In genomic region chr6:53359088-53359842, GRCh38 we compare ENCODE assay signal across 8 cellular contexts. TPM values are rescaled to one million over a fixed set of nuclear protein-coding genes. Genes with fewer than 3 reads are reported as not detected.
DNase-seq lines count a peak whose midpoint lies in the region; ATAC-seq and TF ChIP-seq lines count a peak whose summit lies in the region.

No MANE protein-coding gene starts in this region.

- 1% methylated on average over 74 of the region's 74 CpGs for WGBS in ectodermal cell, 2 experiments
- 1% methylated on average over 72 to 74 of the region's 74 CpGs for WGBS in lung, 2 donors

- H3K4me3 ChIP-seq in CD4-positive, alpha-beta memory T cell (ENCODE audit: low read length in 2 of 2), result peak overlapping the region; percentile 50 to 74
- peak overlapping the region; percentile 56 for H3K4me3 ChIP-seq in ectodermal cell (ENCODE audit: insufficient read depth, low read depth, low read length)
- H3K4me3 ChIP-seq in lung, result peak overlapping the region; percentile 51

- POLR2A ChIA-PET in CD4-positive, alpha-beta memory T cell (lab: Charles Lee; ENCODE audit: partially characterized antibody), result interaction anchor here (0.6 to 6.5 kb wide), 21 partner anchors 11 to 784 kb away, joined by 3 to 131 read pairs (median 4); partner anchors contain the start of genes ELOVL5 and GSTA4
- POLR2A ChIA-PET in activated CD8-positive, alpha-beta T cell treated with anti-CD3 and anti-CD28 coated beads, Interleukin-2, amount 10 ng/mL, durations not matched to agents 7 days and 5 days (lab: Charles Lee), result interaction anchor here (0.6 to 5.4 kb wide), 10 partner anchors 12 to 171 kb away, joined by 3 to 122 read pairs (median 6); partner anchors contain the start of gene ELOVL5

- H3K36me3 ChIP-seq in CD4-positive, alpha-beta memory T cell (ENCODE audit: insufficient read depth, low read length), result no peaks in the 10 kb centered on the region
- no peaks in the 10 kb centered on the region for H3K36me3 ChIP-seq in ectodermal cell (ENCODE audit: control insufficient read depth, insufficient read depth, low read length)
- no peaks in the 10 kb centered on the region for H3K36me3 ChIP-seq in lung (ENCODE audit: control insufficient read depth in 2 of 2, insufficient read depth in 2 of 2, low read length in 2 of 2)

- H3K9me3 ChIP-seq in CD4-positive, alpha-beta memory T cell (ENCODE audit: control insufficient read depth in 1 of 2, low read length in 2 of 2), result no peaks in the 10 kb centered on the region
- no peaks in the 10 kb centered on the region for H3K9me3 ChIP-seq in ectodermal cell (ENCODE audit: control insufficient read depth, low read length)
- H3K9me3 ChIP-seq in lung (ENCODE audit: control insufficient read depth in 2 of 2, insufficient read depth in 1 of 2, low read length in 1 of 2), result no peaks in the 10 kb centered on the region

- no peaks in the 10 kb centered on the region for H3K36me3 Mint-ChIP-seq in CD4-positive, alpha-beta memory T cell
- H3K36me3 Mint-ChIP-seq in activated CD8-positive, alpha-beta T cell treated with anti-CD3 and anti-CD28 coated beads, Interleukin-2, amount 10 ng/mL, durations not matched to agents 7 days and 5 days (ENCODE audit: low read depth), result peaks cover 2% of the 10 kb centered on the region

- no peaks in the 10 kb centered on the region for H3K27me3 Mint-ChIP-seq in CD4-positive, alpha-beta memory T cell
- peaks cover 6% of the 10 kb centered on the region for H3K27me3 Mint-ChIP-seq in activated CD8-positive, alpha-beta T cell treated with anti-CD3 and anti-CD28 coated beads, Interleukin-2, amount 10 ng/mL, durations not matched to agents 7 days and 5 days (ENCODE audit: low read depth)

- peak overlapping the region; percentile 81 to 96 (median 91) for H3K4me3 Mint-ChIP-seq in CD4-positive, alpha-beta memory T cell
- peak overlapping the region; percentile 87 for H3K4me3 Mint-ChIP-seq in activated CD8-positive, alpha-beta T cell treated with anti-CD3 and anti-CD28 coated beads, Interleukin-2, amount 10 ng/mL, durations not matched to agents 7 days and 5 days

- H3K4me1 Mint-ChIP-seq in CD4-positive, alpha-beta memory T cell, result peaks cover 35 to 61% (median 42%) of the 10 kb centered on the region in 4 donors
- peaks cover 47% of the 10 kb centered on the region for H3K4me1 Mint-ChIP-seq in activated CD8-positive, alpha-beta T cell treated with anti-CD3 and anti-CD28 coated beads, Interleukin-2, amount 10 ng/mL, durations not matched to agents 7 days and 5 days (ENCODE audit: low read depth)

- peaks cover 53% of the 10 kb centered on the region for H3K4me1 ChIP-seq in CD4-positive, alpha-beta memory T cell (ENCODE audit: insufficient read depth, low read length)
- H3K4me1 ChIP-seq in ectodermal cell (ENCODE audit: control insufficient read depth, insufficient read depth, low read length) (peaks cover 11% of the 10 kb centered on the region), lung (ENCODE audit: control insufficient read depth in 2 of 2, insufficient read depth in 2 of 2, low read length in 2 of 2) (peaks cover 0 to 3% of the 10 kb centered on the region in 2 donors)

- peak; percentile 85 to 93 (median 92) for DNase-seq in CD4-positive, alpha-beta memory T cell
- peak; percentile 86 for DNase-seq in NCI-H82 treated with DMSO at 0.1 percent for 48 hours (lab: John Stamatoyannopoulos, UW; ENCODE audit: unreplicated experiment)
- peak; percentile 92 for DNase-seq in activated CD8-positive, alpha-beta T cell treated with anti-CD3 and anti-CD28 coated beads, Interleukin-2, amount 10 ng/mL, durations not matched to agents 7 days and 5 days
- DNase-seq in lung (ENCODE audit: low spot score), result peak; percentile 96
- peak; percentile 74 to 81 (median 81) for DNase-seq in stimulated activated CD4-positive, alpha-beta T cell treated with anti-CD3 and anti-CD28 coated beads, TNF-alpha, amount 100 ng/mL, for 1 hour (ENCODE audit: low read depth in 3 of 3, low spot score in 1 of 3)

- H3K27ac Mint-ChIP-seq in CD4-positive, alpha-beta memory T cell, result peak overlapping the region; percentile 87 to 100 (median 98)
- peak overlapping the region; percentile 98 for H3K27ac Mint-ChIP-seq in activated CD8-positive, alpha-beta T cell treated with anti-CD3 and anti-CD28 coated beads, Interleukin-2, amount 10 ng/mL, durations not matched to agents 7 days and 5 days

- H3K27me3 ChIP-seq in CD4-positive, alpha-beta memory T cell (ENCODE audit: insufficient read depth, low read length), result no peaks in the 10 kb centered on the region
- H3K27me3 ChIP-seq in ectodermal cell (ENCODE audit: control insufficient read depth, insufficient read depth, low read length, poor library complexity, severe bottlenecking) (peaks cover 13% of the 10 kb centered on the region), lung (ENCODE audit: control insufficient read depth, insufficient read depth) (no peaks in the 10 kb centered on the region)

- no peaks in the 10 kb centered on the region for H3K9me3 Mint-ChIP-seq in CD4-positive, alpha-beta memory T cell
- no peaks in the 10 kb centered on the region for H3K9me3 Mint-ChIP-seq in activated CD8-positive, alpha-beta T cell treated with anti-CD3 and anti-CD28 coated beads, Interleukin-2, amount 10 ng/mL, durations not matched to agents 7 days and 5 days (ENCODE audit: insufficient read depth)

- intact Hi-C loops in CD4-positive, alpha-beta memory T cell (cut with micrococcal nuclease), result loop anchor here (1.0 to 5.0 kb wide), 2 partner anchors 11 to 293 kb away; partner anchors contain the start of gene ELOVL5

- ATAC-seq in GM19438 (IDR thresholded peaks at IDR 0.05; ENCODE audit: low read depth, unreplicated experiment), result peak; percentile 94
- ATAC-seq in HG03565 (IDR thresholded peaks at IDR 0.05; ENCODE audit: unreplicated experiment), result peak; percentile 92
- ATAC-seq in activated CD8-positive, alpha-beta T cell treated with anti-CD3 and anti-CD28 coated beads, Interleukin-2, amount 10 ng/mL, durations not matched to agents 7 days and 5 days, result peak; percentile 96
- peak; percentile 96 for ATAC-seq in lung (ENCODE audit: insufficient read depth, low FRiP score)

- CTCF ChIA-PET in CD4-positive, alpha-beta memory T cell (lab: Charles Lee; ENCODE audit: partially characterized antibody), result interaction anchor here (0.7 to 2.9 kb wide), 14 partner anchors 9 to 369 kb away, joined by 3 to 16 read pairs (median 4); partner anchors contain the start of gene ELOVL5
- CTCF ChIA-PET in activated CD8-positive, alpha-beta T cell treated with anti-CD3 and anti-CD28 coated beads, Interleukin-2, amount 10 ng/mL, durations not matched to agents 7 days and 5 days (lab: Charles Lee), result interaction anchor here (0.7 to 2.4 kb wide), 6 partner anchors 9 to 187 kb away, joined by 3 to 10 read pairs (median 4); partner anchors contain the start of gene ELOVL5

- no peak for TF ChIP-seq CTCF in lung (IDR thresholded peaks at IDR 0.05; ENCODE audit: control extremely low read depth, extremely low read depth)

- H3K27ac ChIP-seq in CD4-positive, alpha-beta memory T cell (ENCODE audit: low read depth, low read length), result peak overlapping the region; percentile 99
- H3K27ac ChIP-seq in ectodermal cell (ENCODE audit: insufficient read depth, low read depth, low read length, poor library complexity, severe bottlenecking) (peak overlapping the region; percentile 82), lung (ENCODE audit: low read depth in 1 of 2, low read length in 1 of 2) (peak overlapping the region; percentile 87 to 97)

RNA-seq across cellular contexts. Expression of gene ELOVL5, which starts 10.5 kb away (rescaled TPM):
- total RNA-seq in CD4-positive, alpha-beta memory T cell, result 100 to 1,000 TPM; 108 to 111 TPM
- 100 to 1,000 TPM; 108 to 125 TPM for polyA plus RNA-seq in CD4-positive, alpha-beta memory T cell
- total RNA-seq in activated CD8-positive, alpha-beta T cell treated with anti-CD3 and anti-CD28 coated beads, Interleukin-2, amount 10 ng/mL, durations not matched to agents 7 days and 5 days, result 100 to 1,000 TPM; 116 TPM
- 146 TPM for polyA plus RNA-seq in ectodermal cell (2013, experiment 1 of 4)
- 146 TPM for polyA plus RNA-seq in ectodermal cell (2013, experiment 2 of 4)
- polyA plus RNA-seq in ectodermal cell (2013, experiment 3 of 4), result 105 TPM
- 116 TPM for polyA plus RNA-seq in ectodermal cell (2013, experiment 4 of 4)
- total RNA-seq in lung, result 10 to 100 TPM; 91.0 to 95.6 TPM
- 10 to 100 TPM; 37.7 to 88.9 TPM for polyA plus RNA-seq in lung

Comparison
In these comparisons a context has a peak if more than half of its experiments do, and no peak if none do; other contexts are left out.
1. Peak in every context shown above with its lines: DNase-seq, ATAC-seq, H3K4me3 ChIP-seq and H3K27ac ChIP-seq.